17 cellular contexts compared by ENCODE assay signal in genomic region chr7:33076737-33077136, GRCh38.
DNase-seq lines count a peak whose midpoint lies in the region; ATAC-seq lines count a peak whose summit lies in the region.
"Had no signal": no experiment of that assay in that cellular context is flagged by ENCODE, and none has a peak within 500 bp of the region (broad histone marks: within the 10 kb centered on the region; RNA-seq: fewer than 3 reads in every experiment).

No MANE protein-coding gene starts in this region.

- DNase-seq in NCI-H226 (peak; percentile 70), HPDE6-E6E7 (ENCODE audit: extremely low spot score) (no peak), substantia nigra (lab: John Stamatoyannopoulos, UW) (no peak)
- DNase-seq in stimulated activated naive B cell treated with anti-CD40 and anti-IgM and Interleukin-4, amounts not matched to agents 10 μg/mL and 1 μg/mL and 100 μg/mL, for 72 hours, result no peak
- DNase-seq: activated naive CD4-positive, alpha-beta T cell; aorta; left colon; NCI-H1417 treated with DMSO at 0.1 percent for 48 hours; NK-92 treated with Interleukin-12 subunit alpha and Interleukin-12 subunit beta, amount 100 ng/mL, for 24 hours; stimulated activated CD4-positive, alpha-beta T cell treated with anti-CD3 and anti-CD28 coated beads, Interleukin-2, amount 100 ng/mL, for 24 hours had no signal

- H3K27ac ChIP-seq in substantia nigra (ENCODE audit: low read depth, low read length, poor library complexity, severe bottlenecking), result no peak overlapping the region
- H3K27ac ChIP-seq: KMS-11, neutrophil had no signal

- no peak overlapping the region for H3K27ac Mint-ChIP-seq in stimulated activated naive B cell treated with anti-CD40 and anti-IgM and Interleukin-4, amounts not matched to agents 10 μg/mL and 1 μg/mL and 100 μg/mL, for 72 hours

- H3K27me3 Mint-ChIP-seq in stimulated activated naive B cell treated with anti-CD40 and anti-IgM and Interleukin-4, amounts not matched to agents 10 μg/mL and 1 μg/mL and 100 μg/mL, for 72 hours, result peaks cover 10 to 16% of the 10 kb centered on the region in 2 donors

- ATAC-seq in GM18907 (IDR thresholded peaks at IDR 0.05; ENCODE audit: unreplicated experiment) (peak; percentile 91), HG02678 (IDR thresholded peaks at IDR 0.05; ENCODE audit: unreplicated experiment) (peak; percentile 64), GM21515 (IDR thresholded peaks at IDR 0.05; ENCODE audit: unreplicated experiment) (no peak)
- peak; percentile 31 to 33 for ATAC-seq in stimulated activated naive B cell treated with anti-CD40 and anti-IgM and Interleukin-4, amounts not matched to agents 10 μg/mL and 1 μg/mL and 100 μg/mL, for 72 hours (replicated peaks)
- ATAC-seq: activated CD4-positive, CD25-positive, alpha-beta regulatory T cell treated with anti-CD3 and anti-CD28 coated beads, Interleukin-2, amount 50 U/mL, for 24 hours; left colon; sciatic nerve had no signal

- peaks cover 7 to 10% of the 10 kb centered on the region in 2 donors for H3K4me1 Mint-ChIP-seq in stimulated activated naive B cell treated with anti-CD40 and anti-IgM and Interleukin-4, amounts not matched to agents 10 μg/mL and 1 μg/mL and 100 μg/mL, for 72 hours

- peaks cover 0 to 3% of the 10 kb centered on the region in 2 donors for H3K36me3 Mint-ChIP-seq in stimulated activated naive B cell treated with anti-CD40 and anti-IgM and Interleukin-4, amounts not matched to agents 10 μg/mL and 1 μg/mL and 100 μg/mL, for 72 hours

- peaks cover 3 to 4% of the 10 kb centered on the region in 2 donors for H3K9me3 Mint-ChIP-seq in stimulated activated naive B cell treated with anti-CD40 and anti-IgM and Interleukin-4, amounts not matched to agents 10 μg/mL and 1 μg/mL and 100 μg/mL, for 72 hours

- no peak overlapping the region for H3K4me3 Mint-ChIP-seq in stimulated activated naive B cell treated with anti-CD40 and anti-IgM and Interleukin-4, amounts not matched to agents 10 μg/mL and 1 μg/mL and 100 μg/mL, for 72 hours
